Comparison of ENCODE assay signal across 1 cellular context in genomic region chr9:131366745-131367401, GRCh38.
TF ChIP-seq lines count a peak whose summit lies in the region.

No MANE protein-coding gene starts in this region.

TF ChIP-seq in GM23338, 12 proteins besides CTCF, POLR2A, EP300 and RAD21 (continued from another document):
- no peak for TF ChIP-seq CREB1 (CRISPR knock-in tag; IDR thresholded peaks at IDR 0.05; ENCODE audit: low read depth)
- TF ChIP-seq, protein P1, sequence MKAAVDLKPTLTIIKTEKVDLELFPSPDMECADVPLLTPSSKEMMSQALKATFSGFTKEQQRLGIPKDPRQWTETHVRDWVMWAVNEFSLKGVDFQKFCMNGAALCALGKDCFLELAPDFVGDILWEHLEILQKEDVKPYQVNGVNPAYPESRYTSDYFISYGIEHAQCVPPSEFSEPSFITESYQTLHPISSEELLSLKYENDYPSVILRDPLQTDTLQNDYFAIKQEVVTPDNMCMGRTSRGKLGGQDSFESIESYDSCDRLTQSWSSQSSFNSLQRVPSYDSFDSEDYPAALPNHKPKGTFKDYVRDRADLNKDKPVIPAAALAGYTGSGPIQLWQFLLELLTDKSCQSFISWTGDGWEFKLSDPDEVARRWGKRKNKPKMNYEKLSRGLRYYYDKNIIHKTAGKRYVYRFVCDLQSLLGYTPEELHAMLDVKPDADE (IDR thresholded peaks at IDR 0.05), result no peak
- no peak for TF ChIP-seq JUNB (IDR thresholded peaks at IDR 0.05; ENCODE audit: unreplicated experiment)
- TF ChIP-seq, protein P2, sequence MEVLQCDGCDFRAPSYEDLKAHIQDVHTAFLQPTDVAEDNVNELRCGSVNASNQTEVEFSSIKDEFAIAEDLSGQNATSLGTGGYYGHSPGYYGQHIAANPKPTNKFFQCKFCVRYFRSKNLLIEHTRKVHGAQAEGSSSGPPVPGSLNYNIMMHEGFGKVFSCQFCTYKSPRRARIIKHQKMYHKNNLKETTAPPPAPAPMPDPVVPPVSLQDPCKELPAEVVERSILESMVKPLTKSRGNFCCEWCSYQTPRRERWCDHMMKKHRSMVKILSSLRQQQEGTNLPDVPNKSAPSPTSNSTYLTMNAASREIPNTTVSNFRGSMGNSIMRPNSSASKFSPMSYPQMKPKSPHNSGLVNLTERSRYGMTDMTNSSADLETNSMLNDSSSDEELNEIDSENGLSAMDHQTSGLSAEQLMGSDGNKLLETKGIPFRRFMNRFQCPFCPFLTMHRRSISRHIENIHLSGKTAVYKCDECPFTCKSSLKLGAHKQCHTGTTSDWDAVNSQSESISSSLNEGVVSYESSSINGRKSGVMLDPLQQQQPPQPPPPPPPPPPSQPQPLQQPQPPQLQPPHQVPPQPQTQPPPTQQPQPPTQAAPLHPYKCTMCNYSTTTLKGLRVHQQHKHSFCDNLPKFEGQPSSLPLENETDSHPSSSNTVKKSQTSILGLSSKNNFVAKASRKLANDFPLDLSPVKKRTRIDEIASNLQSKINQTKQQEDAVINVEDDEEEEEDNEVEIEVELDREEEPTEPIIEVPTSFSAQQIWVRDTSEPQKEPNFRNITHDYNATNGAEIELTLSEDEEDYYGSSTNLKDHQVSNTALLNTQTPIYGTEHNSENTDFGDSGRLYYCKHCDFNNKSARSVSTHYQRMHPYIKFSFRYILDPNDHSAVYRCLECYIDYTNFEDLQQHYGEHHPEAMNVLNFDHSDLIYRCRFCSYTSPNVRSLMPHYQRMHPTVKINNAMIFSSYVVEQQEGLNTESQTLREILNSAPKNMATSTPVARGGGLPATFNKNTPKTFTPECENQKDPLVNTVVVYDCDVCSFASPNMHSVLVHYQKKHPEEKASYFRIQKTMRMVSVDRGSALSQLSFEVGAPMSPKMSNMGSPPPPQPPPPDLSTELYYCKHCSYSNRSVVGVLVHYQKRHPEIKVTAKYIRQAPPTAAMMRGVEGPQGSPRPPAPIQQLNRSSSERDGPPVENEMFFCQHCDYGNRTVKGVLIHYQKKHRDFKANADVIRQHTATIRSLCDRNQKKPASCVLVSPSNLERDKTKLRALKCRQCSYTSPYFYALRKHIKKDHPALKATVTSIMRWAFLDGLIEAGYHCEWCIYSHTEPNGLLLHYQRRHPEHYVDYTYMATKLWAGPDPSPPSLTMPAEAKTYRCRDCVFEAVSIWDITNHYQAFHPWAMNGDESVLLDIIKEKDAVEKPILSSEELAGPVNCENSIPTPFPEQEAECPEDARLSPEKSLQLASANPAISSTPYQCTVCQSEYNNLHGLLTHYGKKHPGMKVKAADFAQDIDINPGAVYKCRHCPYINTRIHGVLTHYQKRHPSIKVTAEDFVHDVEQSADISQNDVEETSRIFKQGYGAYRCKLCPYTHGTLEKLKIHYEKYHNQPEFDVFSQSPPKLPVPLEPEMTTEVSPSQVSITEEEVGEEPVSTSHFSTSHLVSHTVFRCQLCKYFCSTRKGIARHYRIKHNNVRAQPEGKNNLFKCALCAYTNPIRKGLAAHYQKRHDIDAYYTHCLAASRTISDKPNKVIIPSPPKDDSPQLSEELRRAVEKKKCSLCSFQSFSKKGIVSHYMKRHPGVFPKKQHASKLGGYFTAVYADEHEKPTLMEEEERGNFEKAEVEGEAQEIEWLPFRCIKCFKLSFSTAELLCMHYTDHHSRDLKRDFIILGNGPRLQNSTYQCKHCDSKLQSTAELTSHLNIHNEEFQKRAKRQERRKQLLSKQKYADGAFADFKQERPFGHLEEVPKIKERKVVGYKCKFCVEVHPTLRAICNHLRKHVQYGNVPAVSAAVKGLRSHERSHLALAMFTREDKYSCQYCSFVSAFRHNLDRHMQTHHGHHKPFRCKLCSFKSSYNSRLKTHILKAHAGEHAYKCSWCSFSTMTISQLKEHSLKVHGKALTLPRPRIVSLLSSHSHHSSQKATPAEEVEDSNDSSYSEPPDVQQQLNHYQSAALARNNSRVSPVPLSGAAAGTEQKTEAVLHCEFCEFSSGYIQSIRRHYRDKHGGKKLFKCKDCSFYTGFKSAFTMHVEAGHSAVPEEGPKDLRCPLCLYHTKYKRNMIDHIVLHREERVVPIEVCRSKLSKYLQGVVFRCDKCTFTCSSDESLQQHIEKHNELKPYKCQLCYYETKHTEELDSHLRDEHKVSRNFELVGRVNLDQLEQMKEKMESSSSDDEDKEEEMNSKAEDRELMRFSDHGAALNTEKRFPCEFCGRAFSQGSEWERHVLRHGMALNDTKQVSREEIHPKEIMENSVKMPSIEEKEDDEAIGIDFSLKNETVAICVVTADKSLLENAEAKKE (CRISPR knock-in tag; IDR thresholded peaks at IDR 0.05), result no peak
- TF ChIP-seq EZH2phosphoT487 (IDR thresholded peaks at IDR 0.05; ENCODE audit: unreplicated experiment), result no peak
- TF ChIP-seq EZH2 (IDR thresholded peaks at IDR 0.05; ENCODE audit: low read depth, unreplicated experiment), result no peak
